ENCODE assay signal across 1 cellular context in genomic region chr17:59812139-59812538, GRCh38.
TF ChIP-seq lines count a peak whose summit lies in the region.

No MANE protein-coding gene starts in this region.

TF ChIP-seq in GM12878, 131 proteins besides CTCF, POLR2A, EP300 and RAD21 (continued from another document):
- no peak for TF ChIP-seq ELK1 (IDR thresholded peaks at IDR 0.05; ENCODE audit: low read depth, low read length)
- no peak for TF ChIP-seq NKRF (conservative IDR thresholded peaks at IDR 0.05)
- TF ChIP-seq TCF3 (IDR thresholded peaks at IDR 0.05; ENCODE audit: borderline replicate concordance, insufficient read depth, low read depth, low read length): no peak
- no peak for TF ChIP-seq NFXL1 (IDR thresholded peaks at IDR 0.05; ENCODE audit: borderline replicate concordance)
- TF ChIP-seq GATAD2B (conservative IDR thresholded peaks at IDR 0.05; ENCODE audit: low read depth): no peak
- no peak for TF ChIP-seq ESRRA (IDR thresholded peaks at IDR 0.05; ENCODE audit: low read length)
- no peak for TF ChIP-seq SKIL (IDR thresholded peaks at IDR 0.05; ENCODE audit: low read depth, poor library complexity, severe bottlenecking)
- TF ChIP-seq CEBPB (IDR thresholded peaks at IDR 0.05; ENCODE audit: borderline replicate concordance in 1 of 2, low read depth in 2 of 2, low read length in 2 of 2): no peak
- 0 out of 2 replicates have a peak, but pooled peaks have one; percentile 42 for TF ChIP-seq RELB (IDR thresholded peaks at IDR 0.05; ENCODE audit: low read depth)
- peak; percentile 31; the same call in 1 of the 2 replicates for TF ChIP-seq MTA2 (IDR thresholded peaks at IDR 0.05; ENCODE audit: low read depth)
- TF ChIP-seq POLR2AphosphoS5 (IDR thresholded peaks at IDR 0.05; ENCODE audit: low read length): no peak
- no peak for TF ChIP-seq TCF7 (IDR thresholded peaks at IDR 0.05; ENCODE audit: borderline replicate concordance)
- peak; percentile 87 for TF ChIP-seq RUNX3 (IDR thresholded peaks at IDR 0.05; ENCODE audit: low read length)
- 0 out of 2 replicates have a peak, but pooled peaks have one; percentile 29 for TF ChIP-seq EED (IDR thresholded peaks at IDR 0.05; ENCODE audit: low read depth)
- TF ChIP-seq IKZF2 (IDR thresholded peaks at IDR 0.05): peak; percentile 61 to 66; a peak in 2 of 4 replicates
TF ChIP-seq in GM12878: peak in this region for 8.
